8 cellular contexts compared by ENCODE assay signal in genomic region chr1:48203287-48203900, GRCh38. TPM values are rescaled to one million over a fixed set of nuclear protein-coding genes. Genes with fewer than 3 reads are reported as not detected.
DNase-seq lines count a peak whose midpoint lies in the region; ATAC-seq and TF ChIP-seq lines count a peak whose summit lies in the region.

No MANE protein-coding gene starts in this region.

- no peaks in the 10 kb centered on the region for H3K79me2 ChIP-seq in OCI-LY7 (ENCODE audit: insufficient read depth, low read depth, low read length)

- no peak overlapping the region for H3K4me2 ChIP-seq in OCI-LY7 (ENCODE audit: low read length)

- peak; percentile 78 for TF ChIP-seq CTCF in OCI-LY7 (conservative IDR thresholded peaks at IDR 0.05; ENCODE audit: low read length)
- peak; percentile 69 for TF ChIP-seq CTCF in fibroblast of mammary gland (conservative IDR thresholded peaks at IDR 0.05; ENCODE audit: control insufficient read depth, insufficient read depth, low read depth, low read length)
- peak in 3 of 4 experiments; percentile 27 to 48 (median 46) for TF ChIP-seq CTCF in sigmoid colon (IDR thresholded peaks at IDR 0.05)

- no peaks in the 10 kb centered on the region for H3K4me1 ChIP-seq in OCI-LY7 (ENCODE audit: insufficient read depth, low read length, poor library complexity, severe bottlenecking)
- H3K4me1 ChIP-seq in sigmoid colon, result no peaks in the 10 kb centered on the region

- H3K36me3 ChIP-seq in OCI-LY7 (ENCODE audit: insufficient read depth, low read length), result no peaks in the 10 kb centered on the region
- no peaks in the 10 kb centered on the region for H3K36me3 ChIP-seq in sigmoid colon

- no peak for TF ChIP-seq EP300 in sigmoid colon (IDR thresholded peaks at IDR 0.05)

- H3K27me3 Mint-ChIP-seq in T-helper 2 cell treated with Interferon-gamma antibody and Interleukin-4, amounts not matched to agents 5 μg/mL and 100 μg/mL, for 36 hours (ENCODE audit: low read depth), result peaks cover 2% of the 10 kb centered on the region

- intact Hi-C loops in OCI-LY7 (cut with micrococcal nuclease; ENCODE audit: unreplicated experiment) (loop anchor here (5.0 kb wide), 1 partner anchor 34 kb away; no protein-coding TSS in a partner anchor), sigmoid colon (cut with DNase I) (loop anchor here (2.0 to 5.0 kb wide), 3 partner anchors 91 to 466 kb away; no protein-coding TSS in a partner anchor)

- WGBS in sigmoid colon, 2 donors, result 64 to 74% methylated on average over 3 of the region's 3 CpGs

- H3K27me3 ChIP-seq in sigmoid colon, result no peaks in the 10 kb centered on the region

- peak; percentile 58 for ATAC-seq in HG02981 (IDR thresholded peaks at IDR 0.05; ENCODE audit: unreplicated experiment)

- no peak overlapping the region for H3K4me3 Mint-ChIP-seq in T-helper 2 cell treated with Interferon-gamma antibody and Interleukin-4, amounts not matched to agents 5 μg/mL and 100 μg/mL, for 36 hours

- H3K27ac ChIP-seq in OCI-LY7 (ENCODE audit: low read depth, low read length, poor library complexity, severe bottlenecking) (no peak overlapping the region), sigmoid colon (no peak overlapping the region)

- H3K36me3 Mint-ChIP-seq in T-helper 2 cell treated with Interferon-gamma antibody and Interleukin-4, amounts not matched to agents 5 μg/mL and 100 μg/mL, for 36 hours (ENCODE audit: low read depth), result no peaks in the 10 kb centered on the region

- H3K9me3 ChIP-seq in OCI-LY7 (ENCODE audit: low read length) (no peaks in the 10 kb centered on the region), sigmoid colon (no peaks in the 10 kb centered on the region)

- no peaks in the 10 kb centered on the region for H3K9me2 ChIP-seq in OCI-LY7 (ENCODE audit: insufficient read depth, low read length)

- BruUV-seq in OCI-LY7 (replicated peaks; lab: Mats Ljungman, UMichigan), result no TSS peak

- H2AFZ ChIP-seq in OCI-LY7 (ENCODE audit: low read length), result no peak overlapping the region

- no peak overlapping the region for H3K4me3 ChIP-seq in OCI-LY7 (ENCODE audit: low read depth, low read length, poor library complexity, severe bottlenecking)
- H3K4me3 ChIP-seq in fibroblast of mammary gland (ENCODE audit: control insufficient read depth, low read depth, low read length), result no peak overlapping the region
- no peak overlapping the region for H3K4me3 ChIP-seq in sigmoid colon

- peak; percentile 44 to 46 for DNase-seq in NCI-H2081 (lab: John Stamatoyannopoulos, UW)
- no peak for DNase-seq in NCI-H2081 treated with DMSO at 0.1 percent for 48 hours (lab: John Stamatoyannopoulos, UW)
- peak; percentile 39 for DNase-seq in OCI-LY7 (ENCODE audit: low spot score)
- DNase-seq in fibroblast of mammary gland (ENCODE audit: low read depth), result peak; percentile 50
- DNase-seq in sigmoid colon, result no peak
- DNase-seq in stimulated activated CD4-positive, alpha-beta T cell treated with anti-CD3 and anti-CD28 coated beads, Interleukin-4, amount 100 ng/mL, for 1 hour, result no peak
- DNase-seq in T-helper 2 cell treated with Interferon-gamma antibody and Interleukin-4, amounts not matched to agents 5 μg/mL and 100 μg/mL, for 36 hours (ENCODE audit: low spot score), result no peak

- no peaks in the 10 kb centered on the region for H3K4me1 Mint-ChIP-seq in T-helper 2 cell treated with Interferon-gamma antibody and Interleukin-4, amounts not matched to agents 5 μg/mL and 100 μg/mL, for 36 hours (ENCODE audit: low read depth)

- H3K9me3 Mint-ChIP-seq in T-helper 2 cell treated with Interferon-gamma antibody and Interleukin-4, amounts not matched to agents 5 μg/mL and 100 μg/mL, for 36 hours, result no peaks in the 10 kb centered on the region

- POLR2A ChIA-PET in OCI-LY7 (lab: Charles Lee), result interaction anchor here (1.1 kb wide), 1 partner anchor 21 kb away, joined by 4 read pairs; no protein-coding TSS in a partner anchor

- CTCF ChIA-PET in OCI-LY7 (lab: Charles Lee; ENCODE audit: unreplicated experiment), result interaction anchor here (1.2 kb wide), 1 partner anchor 13 kb away, joined by 3 read pairs; no protein-coding TSS in a partner anchor

- no peak for TF ChIP-seq POLR2A in sigmoid colon (IDR thresholded peaks at IDR 0.05)

- no peak overlapping the region for H3K27ac Mint-ChIP-seq in T-helper 2 cell treated with Interferon-gamma antibody and Interleukin-4, amounts not matched to agents 5 μg/mL and 100 μg/mL, for 36 hours

- H4K20me1 ChIP-seq in OCI-LY7 (ENCODE audit: insufficient read depth, low read length), result no peaks in the 10 kb centered on the region

RNA-seq across cellular contexts. Expression of gene SLC5A9, which starts 19.1 kb away (rescaled TPM):
- total RNA-seq in OCI-LY7 (2014; rRNA removed; shearing (Covaris generic)), result not detected in 2 replicates
- total RNA-seq in OCI-LY7 (2022) (not detected in 2 replicates), sigmoid colon (not detected)
- 1 to 10 TPM in 1 of 3 donors, under 1 TPM in 1, not detected in 1; 0.69 to 1.5 TPM for polyA plus RNA-seq in sigmoid colon

Comparison
In these comparisons a context has a peak if more than half of its experiments do, and no peak if none do; other contexts are left out.
1. DNase-seq: peak in NCI-H2081 (2 of 2), OCI-LY7 (single experiment) and fibroblast of mammary gland (single experiment); none in NCI-H2081 treated with DMSO at 0.1 percent for 48 hours (single experiment), sigmoid colon (single experiment), stimulated activated CD4-positive, alpha-beta T cell treated with anti-CD3 and anti-CD28 coated beads, Interleukin-4, amount 100 ng/mL, for 1 hour (single experiment) and T-helper 2 cell treated with Interferon-gamma antibody and Interleukin-4, amounts not matched to agents 5 μg/mL and 100 μg/mL, for 36 hours (single experiment).
2. Peak in every context shown above with its lines, with median percentiles within 50 percentile points of each other: CTCF ChIP-seq.